In the genomic region with DNA sequence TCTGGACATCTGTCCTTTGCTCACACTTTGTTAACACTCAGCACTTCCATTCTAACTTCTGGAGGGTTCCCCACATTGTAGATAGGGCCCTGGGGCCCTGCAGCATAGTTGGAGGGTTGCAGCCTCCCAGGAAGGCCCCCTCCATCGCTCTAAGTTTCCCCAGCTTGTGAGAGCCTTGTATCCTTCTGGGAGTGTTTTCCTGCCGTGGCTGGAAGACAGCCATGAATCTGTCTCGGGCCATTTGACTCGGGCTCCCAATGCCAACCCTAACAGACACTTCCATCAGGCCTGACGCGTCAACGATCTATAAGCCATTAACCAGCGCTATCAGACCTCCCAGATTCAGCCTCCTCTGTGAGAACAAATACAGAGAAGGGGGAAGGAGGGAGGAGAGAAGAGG, we compare ENCODE assay signal across 16 cellular contexts.
DNase-seq lines count a peak whose midpoint lies in the region; ATAC-seq lines count a peak whose summit lies in the region.
"Had no signal": no experiment of that assay in that cellular context is flagged by ENCODE, and none has a peak within 500 bp of the region (broad histone marks: within the 10 kb centered on the region; RNA-seq: fewer than 3 reads in every experiment).

No MANE protein-coding gene starts in this region.

- peak; percentile 26 for DNase-seq in activated CD8-positive, alpha-beta memory T cell treated with anti-CD3 and anti-CD28 coated beads for 24 hours
- no peak for DNase-seq in activated CD8-positive, alpha-beta memory T cell treated with anti-CD3 and anti-CD28 coated beads, Interleukin-2, amount 50 U/mL, for 4 hours
- peak; percentile 81 for DNase-seq in NCI-H345 (lab: John Stamatoyannopoulos, UW)
- peak; percentile 32 for DNase-seq in ecto neural progenitor cell (ENCODE audit: low spot score)
- no peak for DNase-seq in mucosa of gallbladder (ENCODE audit: low spot score)
- no peak for DNase-seq in COR-L47 (lab: John Stamatoyannopoulos, UW)
- DNase-seq: CD4-positive, CD25-positive, alpha-beta regulatory T cell; DND-41; NCI-H146; NCI-H2029; NCI-H524 treated with DMSO at 0.1 percent for 48 hours; NCI-H82; T-helper 1 cell had no signal

- no peak for ATAC-seq in HG03520 (IDR thresholded peaks at IDR 0.05; ENCODE audit: unreplicated experiment)
- ATAC-seq: GM12878, Right ventricle myocardium inferior had no signal

Comparison
In these comparisons a context has a peak if more than half of its experiments do, and no peak if none do; other contexts are left out.
1. DNase-seq: peak in activated CD8-positive, alpha-beta memory T cell treated with anti-CD3 and anti-CD28 coated beads for 24 hours (single experiment), NCI-H345 (single experiment) and ecto neural progenitor cell (single experiment); none in activated CD8-positive, alpha-beta memory T cell treated with anti-CD3 and anti-CD28 coated beads, Interleukin-2, amount 50 U/mL, for 4 hours (single experiment), mucosa of gallbladder (single experiment) and COR-L47 (single experiment).